Comparison of ENCODE assay signal across 11 cellular contexts in the genomic region with DNA sequence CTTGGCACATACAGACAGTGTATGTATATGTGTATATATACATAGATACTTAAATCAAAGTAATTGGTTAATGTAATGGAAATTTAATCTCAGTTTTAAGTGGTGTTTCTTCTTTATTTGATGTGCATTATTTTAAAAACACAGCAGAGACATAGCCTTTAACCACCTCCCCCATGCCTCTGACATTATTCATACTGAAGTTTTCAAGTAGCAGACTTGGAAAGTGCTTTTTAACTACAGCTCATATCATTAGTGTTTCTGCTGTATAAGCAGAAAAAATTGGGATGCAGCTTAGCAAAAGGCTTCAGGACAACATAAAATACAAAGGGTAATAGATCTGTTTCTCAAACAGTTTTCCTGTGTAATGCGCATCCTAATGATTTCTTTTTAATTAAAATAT. TPM values are rescaled to one million over a fixed set of nuclear protein-coding genes. Genes with fewer than 3 reads are reported as not detected.
DNase-seq lines count a peak whose midpoint lies in the region; ATAC-seq and TF ChIP-seq lines count a peak whose summit lies in the region.
"Had no signal": no experiment of that assay in that cellular context is flagged by ENCODE, and none has a peak within 500 bp of the region (broad histone marks: within the 10 kb centered on the region; RNA-seq: fewer than 3 reads in every experiment).

No MANE protein-coding gene starts in this region.

- CTCF ChIA-PET in CD8-positive, alpha-beta T cell (lab: Charles Lee) = interaction anchor here (0.6 to 1.1 kb wide), 4 partner anchors 19 to 52 kb away, joined by 3 to 4 read pairs (median 3); partner anchors contain the start of gene CHST2
- CTCF ChIA-PET in naive thymus-derived CD4-positive, alpha-beta T cell (lab: Charles Lee) = interaction anchor here (0.6 to 0.7 kb wide), 2 partner anchors 109 to 193 kb away, joined by 3 to 5 read pairs; no protein-coding TSS in a partner anchor

- H3K4me1 Mint-ChIP-seq in CD8-positive, alpha-beta T cell (ENCODE audit: low read depth) = peaks cover 78% of the 10 kb centered on the region
- peaks cover 58 to 88% (median 80%) of the 10 kb centered on the region in 7 donors for H3K4me1 Mint-ChIP-seq in naive thymus-derived CD4-positive, alpha-beta T cell

- POLR2A ChIA-PET in CD8-positive, alpha-beta T cell (lab: Charles Lee) = interaction anchor here (0.6 to 1.0 kb wide), 4 partner anchors 10 to 1929 kb away, joined by 3 to 5 read pairs (median 3); partner anchors contain the start of gene U2SURP
- POLR2A ChIA-PET in naive thymus-derived CD4-positive, alpha-beta T cell (lab: Charles Lee) = interaction anchor here (0.6 to 2.2 kb wide), 8 partner anchors 8 to 800 kb away, joined by 3 to 12 read pairs (median 4); partner anchors contain the start of genes CHST2 and DIPK2A

- H3K9me3 ChIP-seq in CD8-positive, alpha-beta T cell (ENCODE audit: low read length) = no peaks in the 10 kb centered on the region
- no peaks in the 10 kb centered on the region for H3K9me3 ChIP-seq in naive thymus-derived CD4-positive, alpha-beta T cell (ENCODE audit: control insufficient read depth in 2 of 3, low read length in 3 of 3)
- H3K9me3 ChIP-seq: colonic mucosa had no signal

- DNase-seq in CD8-positive, alpha-beta T cell = no peak
- DNase-seq in amniotic stem cell (lab: John Stamatoyannopoulos, UW) = peak; percentile 27
- no peak for DNase-seq in naive thymus-derived CD4-positive, alpha-beta T cell
- no peak for DNase-seq in DMS79 (lab: John Stamatoyannopoulos, UW)
- DNase-seq in NCI-H526 (lab: John Stamatoyannopoulos, UW) = no peak
- DNase-seq: colonic mucosa, hypothalamus, NCI-H524 treated with DMSO at 0.1 percent for 48 hours had no signal

- H3K27me3 Mint-ChIP-seq in CD8-positive, alpha-beta T cell (ENCODE audit: low read depth) = no peaks in the 10 kb centered on the region
- no peaks in the 10 kb centered on the region for H3K27me3 Mint-ChIP-seq in naive thymus-derived CD4-positive, alpha-beta T cell

- H3K4me3 Mint-ChIP-seq in CD8-positive, alpha-beta T cell = peak overlapping the region; percentile 59
- H3K4me3 Mint-ChIP-seq in naive thymus-derived CD4-positive, alpha-beta T cell = peak overlapping the region in 9 of 10 donors; percentile 70 to 86 (median 82)

- no peaks in the 10 kb centered on the region for H3K27me3 ChIP-seq in CD8-positive, alpha-beta T cell (ENCODE audit: insufficient read depth, low read length)
- H3K27me3 ChIP-seq in naive thymus-derived CD4-positive, alpha-beta T cell (ENCODE audit: control insufficient read depth in 2 of 2, insufficient read depth in 2 of 2, low read length in 2 of 2) = no peaks in the 10 kb centered on the region
- H3K27me3 ChIP-seq: colonic mucosa had no signal

- no peak for ATAC-seq in CD8-positive, alpha-beta T cell
- ATAC-seq in HG02759 (IDR thresholded peaks at IDR 0.05; ENCODE audit: unreplicated experiment) (peak; percentile 13), HG03378 (IDR thresholded peaks at IDR 0.05; ENCODE audit: unreplicated experiment) (no peak), GM21717 (IDR thresholded peaks at IDR 0.05; ENCODE audit: unreplicated experiment) (no peak)
- peak; percentile 10 for ATAC-seq in naive thymus-derived CD4-positive, alpha-beta T cell

- peak overlapping the region; percentile 88 for H3K27ac Mint-ChIP-seq in CD8-positive, alpha-beta T cell
- H3K27ac Mint-ChIP-seq in naive thymus-derived CD4-positive, alpha-beta T cell = peak overlapping the region in 8 of 9 donors; percentile 6 to 95 (median 91)

- no peak overlapping the region for H3K27ac ChIP-seq in CD8-positive, alpha-beta T cell (ENCODE audit: low read depth, low read length)
- H3K27ac ChIP-seq in naive thymus-derived CD4-positive, alpha-beta T cell (ENCODE audit: low read depth, low read length) = peak overlapping the region; percentile 61

- no peaks in the 10 kb centered on the region for H3K36me3 ChIP-seq in CD8-positive, alpha-beta T cell (ENCODE audit: insufficient read depth, low read length)
- H3K36me3 ChIP-seq in naive thymus-derived CD4-positive, alpha-beta T cell (ENCODE audit: control insufficient read depth in 2 of 3, insufficient read depth in 3 of 3, low read length in 3 of 3) = no peaks in the 10 kb centered on the region
- H3K36me3 ChIP-seq: colonic mucosa had no signal

- H3K9me3 Mint-ChIP-seq in CD8-positive, alpha-beta T cell = peaks cover 7% of the 10 kb centered on the region
- H3K9me3 Mint-ChIP-seq in naive thymus-derived CD4-positive, alpha-beta T cell = peaks cover 2 to 17% (median 10%) of the 10 kb centered on the region in 11 donors

- peaks cover 55% of the 10 kb centered on the region for H3K4me1 ChIP-seq in CD8-positive, alpha-beta T cell (ENCODE audit: insufficient read depth, low read length)
- peaks cover 17 to 59% of the 10 kb centered on the region in 2 donors for H3K4me1 ChIP-seq in naive thymus-derived CD4-positive, alpha-beta T cell (ENCODE audit: control insufficient read depth in 2 of 2, insufficient read depth in 2 of 2, low read length in 2 of 2)
- H3K4me1 ChIP-seq: colonic mucosa had no signal

- H3K4me3 ChIP-seq in CD8-positive, alpha-beta T cell (ENCODE audit: low read depth, low read length) = no peak overlapping the region
- no peak overlapping the region for H3K4me3 ChIP-seq in naive thymus-derived CD4-positive, alpha-beta T cell (ENCODE audit: low read length)
- H3K4me3 ChIP-seq: colonic mucosa had no signal

- intact Hi-C loops in CD8-positive, alpha-beta T cell (cut with DNase I, micrococcal nuclease) = loop anchor here in 1 of 2 experiments (2.0 kb wide), 1 partner anchor 49 kb away; no protein-coding TSS in a partner anchor
- intact Hi-C loops in naive thymus-derived CD4-positive, alpha-beta T cell (cut with micrococcal nuclease) = loop anchor here (1.0 to 5.0 kb wide), 3 partner anchors 19 to 801 kb away; partner anchors contain the start of gene DIPK2A (in 1 of the 2)

- H3K36me3 Mint-ChIP-seq in CD8-positive, alpha-beta T cell = no peaks in the 10 kb centered on the region
- peaks cover 3 to 17% (median 6%) of the 10 kb centered on the region in 5 donors for H3K36me3 Mint-ChIP-seq in naive thymus-derived CD4-positive, alpha-beta T cell

- TF ChIP-seq CTCF in CD8-positive, alpha-beta T cell (IDR thresholded peaks at IDR 0.05) = no peak

RNA-seq across cellular contexts. Expression of gene CHST2, which starts 52.1 kb away (rescaled TPM):
- 1 to 10 TPM; 2.5 to 2.7 TPM for total RNA-seq in CD8-positive, alpha-beta T cell
- total RNA-seq in naive thymus-derived CD4-positive, alpha-beta T cell = 10 to 100 TPM in 1 of 5 experiments, 1 to 10 TPM in 4; 3.4 to 12.3 (median 4.5) TPM
- polyA plus RNA-seq in naive thymus-derived CD4-positive, alpha-beta T cell = 10 to 100 TPM in 1 of 2 donors, 1 to 10 TPM in 1; 6.6 to 11.5 TPM

Comparison
In these comparisons a context has a peak if more than half of its experiments do, and no peak if none do; other contexts are left out.
1. ATAC-seq: peak in HG02759 (single experiment) and naive thymus-derived CD4-positive, alpha-beta T cell (single experiment); none in CD8-positive, alpha-beta T cell (single experiment), HG03378 (single experiment) and GM21717 (single experiment).